ENCODE assay signal across 1 cellular context in genomic region chr15:90035835-90036220, GRCh38.
TF ChIP-seq lines count a peak whose summit lies in the region.

No MANE protein-coding gene starts in this region.

TF ChIP-seq in HepG2, 621 proteins besides CTCF, POLR2A, EP300 and RAD21 (continued from another document):
- TF ChIP-seq KMT2B (CRISPR knock-in tag; IDR thresholded peaks at IDR 0.05) (no peak), ZNF615 (CRISPR knock-in tag; IDR thresholded peaks at IDR 0.05; ENCODE audit: borderline replicate concordance) (no peak), ZNF350 (CRISPR knock-in tag; IDR thresholded peaks at IDR 0.05; ENCODE audit: borderline replicate concordance, low read depth) (no peak), KDM5B (CRISPR knock-in tag; IDR thresholded peaks at IDR 0.05; ENCODE audit: borderline replicate concordance) (no peak), RORA (CRISPR knock-in tag; IDR thresholded peaks at IDR 0.05) (no peak), PITX1 (CRISPR knock-in tag; IDR thresholded peaks at IDR 0.05) (0 out of 2 replicates have a peak, but pooled peaks have one; percentile 8), ATF6 (CRISPR knock-in tag; conservative IDR thresholded peaks at IDR 0.05) (no peak), SRSF4 (IDR thresholded peaks at IDR 0.05; ENCODE audit: low read depth, low read length, poor library complexity, severe bottlenecking) (no peak), ZFY (CRISPR knock-in tag; IDR thresholded peaks at IDR 0.05) (0 out of 2 replicates have a peak, but pooled peaks have one; percentile 1), SSRP1 (CRISPR knock-in tag; IDR thresholded peaks at IDR 0.05) (no peak), PHF8 (CRISPR knock-in tag; IDR thresholded peaks at IDR 0.05) (no peak)
